In genomic region chr4:74934016-74934821, GRCh38 we compare ENCODE assay signal across 8 cellular contexts. TPM values are rescaled to one million over a fixed set of nuclear protein-coding genes. Genes with fewer than 3 reads are reported as not detected.
DNase-seq lines count a peak whose midpoint lies in the region; ATAC-seq, FAIRE-seq and TF ChIP-seq lines count a peak whose summit lies in the region.

No MANE protein-coding gene starts in this region.

- TF ChIP-seq EP300 in A549 (IDR thresholded peaks at IDR 0.05): no peak

- H3K4me2 ChIP-seq in A549 (peak overlapping the region; percentile 89), SU-DHL-6 (ENCODE audit: low read depth, low read length, poor library complexity, severe bottlenecking) (peak overlapping the region; percentile 77)

- H3K9me2 ChIP-seq in SU-DHL-6 (replicated peaks; ENCODE audit: insufficient read depth, low read length): no peaks in the 10 kb centered on the region

- H4K20me1 ChIP-seq in SU-DHL-6 (ENCODE audit: low read depth, low read length): 0 out of 2 replicates have a peak, but pooled peaks cover 6% of the 10 kb centered on the region

- H3K4me3 ChIP-seq in A549 (peak overlapping the region; percentile 50), SU-DHL-6 (ENCODE audit: insufficient read depth, low read length, poor library complexity, severe bottlenecking) (peak overlapping the region; percentile 80), fibroblast of the aortic adventitia (ENCODE audit: low read depth, low read length) (peak overlapping the region; percentile 46)

- no peaks in the 10 kb centered on the region for H3K36me3 ChIP-seq in SU-DHL-6 (ENCODE audit: low read length)

- no peaks in the 10 kb centered on the region for H3K4me1 ChIP-seq in A549

- no peaks in the 10 kb centered on the region for H3K27me3 ChIP-seq in SU-DHL-6 (ENCODE audit: low read length)

- TF ChIP-seq CTCF in A549 (IDR thresholded peaks at IDR 0.05): no peak
- TF ChIP-seq CTCF in SU-DHL-6 (IDR thresholded peaks at IDR 0.05; ENCODE audit: insufficient read depth, low read length, poor library complexity, severe bottlenecking): no peak
- no peak for TF ChIP-seq CTCF in fibroblast of the aortic adventitia (IDR thresholded peaks at IDR 0.05; ENCODE audit: insufficient read depth, low read length)

- peak overlapping the region; percentile 51 for H2AFZ ChIP-seq in SU-DHL-6 (ENCODE audit: low read depth, low read length, severe bottlenecking)

- DNase-seq in A549 (ENCODE audit: low read depth in 1 of 2, low spot score in 1 of 2) (no peak), H4 (ENCODE audit: low spot score) (peak; percentile 19), fibroblast of the aortic adventitia (ENCODE audit: low read depth) (peak; percentile 20), myocyte (ENCODE audit: low read depth) (peak; percentile 34), DMS114 treated with DMSO at 0.1 percent for 48 hours (lab: John Stamatoyannopoulos, UW; ENCODE audit: unreplicated experiment) (no peak)
- DNase-seq in central memory CD4-positive, alpha-beta T cell: no peak

- CTCF ChIA-PET in A549 (lab: Yijun Ruan, JAX): interaction anchor here (2.0 kb wide), 1 partner anchor 8 kb away, joined by 13 read pairs; no protein-coding TSS in a partner anchor

- no peak overlapping the region for H3K27ac ChIP-seq in A549
- H3K27ac ChIP-seq in SU-DHL-6 (ENCODE audit: low read depth, low read length): peak overlapping the region; percentile 86

- 0 out of 2 replicates have a peak, but pooled peaks cover 2% of the 10 kb centered on the region for H3F3A ChIP-seq in SU-DHL-6 (ENCODE audit: insufficient read depth)

- no peak for TF ChIP-seq POLR2A in A549 (IDR thresholded peaks at IDR 0.05; ENCODE audit: low read length)

- no peak for FAIRE-seq in A549 (lab: Jason Lieb, UNC)

- H3K9ac ChIP-seq in SU-DHL-6 (ENCODE audit: low read length): peak overlapping the region; percentile 83

- peaks cover 57% of the 10 kb centered on the region for H3K79me2 ChIP-seq in SU-DHL-6 (ENCODE audit: insufficient read depth, low read length)

- H3K9me3 ChIP-seq in A549 (no peaks in the 10 kb centered on the region), SU-DHL-6 (ENCODE audit: insufficient read depth, low read length) (no peaks in the 10 kb centered on the region)

- 6% methylated on average over 45 of the region's 45 CpGs for WGBS in A549 (ENCODE audit: missing lambda C conversion rate)

- ATAC-seq in A549 (peak; percentile 28 to 47; a peak in 4 of 6 replicates), HG02884 (IDR thresholded peaks at IDR 0.05; ENCODE audit: unreplicated experiment) (no peak)

- no peak for TF ChIP-seq RAD21 in A549 (conservative IDR thresholded peaks at IDR 0.05 in 1 of 2, IDR thresholded peaks at IDR 0.05 in 1 of 2)

- POLR2A ChIA-PET in A549 (lab: Yijun Ruan, JAX): interaction anchor here (0.5 to 1.2 kb wide), 2 partner anchors 10 to 790 kb away, joined by 3 to 4 read pairs; partner anchors contain the start of gene USO1

TF ChIP-seq in A549, 52 proteins besides CTCF, POLR2A, EP300 and RAD21:
- TF ChIP-seq HDAC2 (IDR thresholded peaks at IDR 0.05) (no peak), HMGXB4 (CRISPR knock-in tag; IDR thresholded peaks at IDR 0.05; ENCODE audit: borderline replicate concordance) (no peak), CBX8 (IDR thresholded peaks at IDR 0.05) (peak; percentile 23; the same call in 1 of the 2 replicates), RNF2 (IDR thresholded peaks at IDR 0.05; ENCODE audit: borderline replicate concordance, low read depth) (no peak), HOXB5 (CRISPR knock-in tag; IDR thresholded peaks at IDR 0.05) (no peak)
- TF ChIP-seq, protein P1, sequence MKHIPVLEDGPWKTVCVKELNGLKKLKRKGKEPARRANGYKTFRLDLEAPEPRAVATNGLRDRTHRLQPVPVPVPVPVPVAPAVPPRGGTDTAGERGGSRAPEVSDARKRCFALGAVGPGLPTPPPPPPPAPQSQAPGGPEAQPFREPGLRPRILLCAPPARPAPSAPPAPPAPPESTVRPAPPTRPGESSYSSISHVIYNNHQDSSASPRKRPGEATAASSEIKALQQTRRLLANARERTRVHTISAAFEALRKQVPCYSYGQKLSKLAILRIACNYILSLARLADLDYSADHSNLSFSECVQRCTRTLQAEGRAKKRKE (CRISPR knock-in tag; IDR thresholded peaks at IDR 0.05; ENCODE audit: low read depth): no peak

RNA-seq across cellular contexts. Expression of gene PARM1, which starts 1.3 kb away (rescaled TPM):
- 2.5 and 5.2 TPM in 2 replicates for polyA plus RNA-seq in A549 (2011; rRNA removed)
- 0.34 and 0.37 TPM in 2 replicates for polyA plus RNA-seq in A549 (2012; cell fraction: cytosol; rRNA removed)
- 0.31 and 0.49 TPM in 2 replicates for polyA plus RNA-seq in A549 (2012; cell fraction: nucleus; rRNA removed)
- 0.37 to 0.40 TPM (median 0.38 TPM) in 3 replicates for polyA plus RNA-seq in A549 (2017; fragmentation: RNase III; extraction: RNeasy Plus Mini Kit Qiagen cat#74134 plus additional on column Dnase treatment)
- polyA minus RNA-seq in A549 (2011; rRNA and poly(A)+ RNA removed): 2.2 and 3.1 TPM in 2 replicates
- 3.4 and 4.3 TPM in 2 replicates for total RNA-seq in H4 (2014; rRNA removed; shearing (Covaris generic))
- total RNA-seq in fibroblast of the aortic adventitia (ENCODE audit: low replicate concordance): 0.63 and 1.5 TPM in 2 replicates
- total RNA-seq in myocyte: 1.3 and 2.3 TPM in 2 replicates
- 0.43 TPM for polyA plus RNA-seq in myocyte (2012)

Comparison
In these comparisons a context has a peak if more than half of its experiments do, and no peak if none do; other contexts are left out.
1. DNase-seq: peak in H4 (single experiment), fibroblast of the aortic adventitia (single experiment) and myocyte (single experiment); none in A549 (0 of 2), central memory CD4-positive, alpha-beta T cell (single experiment) and DMS114 treated with DMSO at 0.1 percent for 48 hours (single experiment).
2. Peak in every context shown above with its lines, with median percentiles within 50 percentile points of each other: H3K4me3 ChIP-seq.